In the genomic region with DNA sequence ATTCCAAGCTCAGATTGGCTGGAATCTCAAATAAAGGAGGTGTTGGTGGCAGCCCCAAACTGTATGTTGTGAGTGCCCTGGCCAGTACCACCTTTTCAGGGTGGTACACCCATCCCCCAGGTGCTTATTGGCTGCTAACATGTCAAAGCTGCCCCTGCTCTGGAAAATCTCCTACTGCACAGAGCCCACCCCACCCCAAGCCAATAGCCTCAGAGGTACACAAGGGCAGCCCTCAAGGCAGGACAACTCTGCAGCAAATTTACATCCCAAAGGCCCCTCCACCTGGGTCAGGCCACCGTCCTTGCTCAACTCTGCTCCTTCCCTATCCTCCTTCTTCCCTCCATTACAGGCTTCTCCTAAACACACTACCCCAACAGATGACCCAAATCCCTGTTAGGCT, we compare ENCODE assay signal across 38 cellular contexts. TPM values are rescaled to one million over a fixed set of nuclear protein-coding genes. Genes with fewer than 3 reads are reported as not detected.
"Had no signal": no experiment of that assay in that cellular context is flagged by ENCODE, and none has a peak within 500 bp of the region (broad histone marks: within the 10 kb centered on the region; RNA-seq: fewer than 3 reads in every experiment).

No MANE protein-coding gene starts in this region.

- H3K4me3 ChIP-seq: adrenal gland, body of pancreas, breast epithelium had no signal

- H3K4me1 ChIP-seq: adrenal gland, body of pancreas, breast epithelium had no signal

- H3K27ac ChIP-seq: adrenal gland, body of pancreas, brain microvascular endothelial cell, breast epithelium, VCaP had no signal

- DNase-seq: activated CD4-positive, alpha-beta memory T cell treated with anti-CD3 and anti-CD28 coated beads for 36 hours; activated CD4-positive, alpha-beta T cell treated with anti-CD3 and anti-CD28 coated beads for 1 hour; activated CD4-positive, alpha-beta T cell treated with anti-CD3 and anti-CD28 coated beads for 36 hours; activated CD4-positive, alpha-beta T cell treated with anti-CD3 and anti-CD28 coated beads, Interleukin-2, amount 10 ng/mL, durations not matched to agents 24 days and 14 days; activated CD4-positive, alpha-beta T cell treated with anti-CD3 and anti-CD28 coated beads, Interleukin-2, amount 50 U/mL, for 1 hour; activated CD4-positive, alpha-beta T cell treated with anti-CD3 and anti-CD28 coated beads, Interleukin-2, amount 50 U/mL, for 4 hours; activated CD4-positive, CD25-positive, alpha-beta regulatory T cell; activated CD8-positive, alpha-beta memory T cell treated with anti-CD3 and anti-CD28 coated beads, Interleukin-2, amount 50 U/mL, for 4 hours; activated CD8-positive, alpha-beta T cell treated with anti-CD3 and anti-CD28 coated beads for 36 hours; activated effector memory CD4-positive, alpha-beta T cell treated with anti-CD3 and anti-CD28 coated beads, Interleukin-2, amount 50 U/mL, for 16 hours; activated gamma-delta T cell treated with Interleukin-2 at 50 U/mL for 16 hours; activated naive CD4-positive, alpha-beta T cell; activated naive CD4-positive, alpha-beta T cell treated with anti-CD3 and anti-CD28 coated beads for 36 hours; activated naive CD4-positive, alpha-beta T cell treated with anti-CD3 and anti-CD28 coated beads, Interleukin-2, amount 50 U/mL, for 16 hours; activated naive CD8-positive, alpha-beta T cell treated with anti-CD3 and anti-CD28 coated beads for 36 hours; activated T-cell treated with anti-CD3 and anti-CD28 coated beads for 4 hours; activated T-cell treated with anti-CD3 and anti-CD28 coated beads, Interleukin-2, amount 50 U/mL, for 1 hour; activated T-cell treated with anti-CD3 and anti-CD28 coated beads, Interleukin-2, amount 50 U/mL, for 4 hours; activated T-cell treated with anti-CD3 and anti-CD28 coated beads, Interleukin-2, amount 50 U/mL, for 72 hours; adrenal gland; amniotic stem cell; aorta; body of pancreas; brain microvascular endothelial cell; central memory CD4-positive, alpha-beta T cell; T-helper 1 cell; T-helper 2 cell; T-helper 9 cell had no signal

- H3K9me3 ChIP-seq: adrenal gland, body of pancreas, breast epithelium had no signal

- FAIRE-seq: astrocyte, TTC549 had no signal

- H3K27me3 ChIP-seq: adrenal gland, body of pancreas, brain microvascular endothelial cell, breast epithelium had no signal

- H3K36me3 ChIP-seq: adrenal gland, brain microvascular endothelial cell, breast epithelium had no signal

- ATAC-seq: activated CD4-positive, alpha-beta T cell treated with anti-CD3 and anti-CD28 coated beads for 36 hours; activated CD4-positive, CD25-positive, alpha-beta regulatory T cell treated with anti-CD3 and anti-CD28 coated beads, Interleukin-2, amount 50 U/mL, for 24 hours; activated CD8-positive, alpha-beta T cell treated with anti-CD3 and anti-CD28 coated beads for 36 hours; activated naive CD4-positive, alpha-beta T cell treated with anti-CD3 and anti-CD28 coated beads, Interleukin-2, amount 50 U/mL, for 72 hours; activated T-cell treated with anti-CD3 and anti-CD28 coated beads, Interleukin-2, amount 50 U/mL, for 4 hours; activated T-cell treated with anti-CD3 and anti-CD28 coated beads, Interleukin-2, amount 50 U/mL, for 72 hours; activated T-helper 17 cell treated with anti-CD3 and anti-CD28 coated beads, Interleukin-2, amount 50 U/mL, for 72 hours; body of pancreas had no signal

RNA-seq across cellular contexts. Expression of gene LYZL4, which starts 37.1 kb away (rescaled TPM):
- total RNA-seq: activated CD4-positive, alpha-beta memory T cell treated with anti-CD3 and anti-CD28 coated beads for 36 hours; activated CD4-positive, alpha-beta T cell treated with anti-CD3 and anti-CD28 coated beads for 36 hours; activated CD4-positive, alpha-beta T cell treated with anti-CD3 and anti-CD28 coated beads, Interleukin-2, amount 10 ng/mL, durations not matched to agents 24 days and 14 days; activated CD8-positive, alpha-beta memory T cell treated with anti-CD3 and anti-CD28 coated beads for 36 hours; activated CD8-positive, alpha-beta T cell treated with anti-CD3 and anti-CD28 coated beads for 36 hours; activated naive CD4-positive, alpha-beta T cell treated with anti-CD3 and anti-CD28 coated beads for 36 hours; activated naive CD4-positive, alpha-beta T cell treated with anti-CD3 and anti-CD28 coated beads, Interleukin-2, amount 50 U/mL, for 72 hours; activated naive CD8-positive, alpha-beta T cell treated with anti-CD3 and anti-CD28 coated beads for 36 hours; activated T-cell treated with anti-CD3 and anti-CD28 coated beads, Interleukin-2, amount 50 U/mL, for 4 hours; activated T-cell treated with anti-CD3 and anti-CD28 coated beads, Interleukin-2, amount 50 U/mL, for 72 hours; activated T-helper 1 cell treated with anti-CD3 and anti-CD28 coated beads, Interleukin-12 subunit alpha, Interleukin-12 subunit beta, Interleukin-2, Interleukin-4 antibody, amounts not matched to agents 30 ng/mL and 10 ng/mL and 1 ng/mL, durations not matched to agents 14 hours and 24 hours and 36 hours; activated T-helper 17 cell treated with anti-CD3 and anti-CD28 coated beads, Interleukin-2, amount 50 U/mL, for 72 hours; adrenal gland; aorta; astrocyte; body of pancreas; breast epithelium; cardiac septum had no signal
- polyA plus RNA-seq: adrenal gland, aorta had no signal
